In genomic region chr15:92822216-92823144, GRCh38 we compare ENCODE assay signal across 8 cellular contexts.
DNase-seq lines count a peak whose midpoint lies in the region; ATAC-seq and TF ChIP-seq lines count a peak whose summit lies in the region.

No MANE protein-coding gene starts in this region.

- DNase-seq in GM23338 (ENCODE audit: low spot score) (peak; percentile 78), NCI-H82 treated with DMSO at 0.1 percent for 48 hours (lab: John Stamatoyannopoulos, UW; ENCODE audit: unreplicated experiment) (peak; percentile 56), chondrocyte (ENCODE audit: low spot score) (no peak), progenitor cell of endocrine pancreas (ENCODE audit: low spot score, unreplicated experiment) (no peak), NCI-H2107 treated with DMSO at 0.1 percent for 48 hours (lab: John Stamatoyannopoulos, UW; ENCODE audit: unreplicated experiment) (no peak), GM19240 (ENCODE audit: insufficient read length, low spot score) (no peak)

- H3K36me3 Mint-ChIP-seq in GM23338 (ENCODE audit: low read depth) (no peaks in the 10 kb centered on the region), chondrocyte (ENCODE audit: low read depth) (no peaks in the 10 kb centered on the region), progenitor cell of endocrine pancreas (ENCODE audit: insufficient read depth) (no peaks in the 10 kb centered on the region)

- peaks cover 14% of the 10 kb centered on the region for H3K27me3 Mint-ChIP-seq in GM23338 (ENCODE audit: insufficient read depth, low read depth, poor library complexity)
- H3K27me3 Mint-ChIP-seq in chondrocyte (ENCODE audit: low read depth) = no peaks in the 10 kb centered on the region
- H3K27me3 Mint-ChIP-seq in progenitor cell of endocrine pancreas = no peaks in the 10 kb centered on the region

- no peak overlapping the region for H2AFZ ChIP-seq in GM23338

- H3K4me1 Mint-ChIP-seq in GM23338 = peaks cover 69% of the 10 kb centered on the region
- H3K4me1 Mint-ChIP-seq in chondrocyte (ENCODE audit: low read depth) = peaks cover 38% of the 10 kb centered on the region
- peaks cover 40% of the 10 kb centered on the region for H3K4me1 Mint-ChIP-seq in progenitor cell of endocrine pancreas (ENCODE audit: low read depth)

- ATAC-seq in GM23338 (peak; percentile 61), HG03175 (IDR thresholded peaks at IDR 0.05; ENCODE audit: unreplicated experiment) (no peak), HG03342 (IDR thresholded peaks at IDR 0.05; ENCODE audit: unreplicated experiment) (no peak)

- H3K79me2 ChIP-seq in GM23338 (replicated peaks; ENCODE audit: insufficient read depth) = no peaks in the 10 kb centered on the region

- H3K4me3 ChIP-seq in GM23338 = peak overlapping the region; percentile 2; the same call in 1 of the 2 replicates

- H3K9me2 ChIP-seq in GM23338 (ENCODE audit: insufficient read depth) = no peaks in the 10 kb centered on the region

- peak overlapping the region; percentile 37; the same call in 2 of the 3 replicates for H3K4me3 Mint-ChIP-seq in GM23338
- H3K4me3 Mint-ChIP-seq in chondrocyte (ENCODE audit: unreplicated experiment) = no peak overlapping the region
- no peak overlapping the region for H3K4me3 Mint-ChIP-seq in progenitor cell of endocrine pancreas (ENCODE audit: low read depth)

- no peaks in the 10 kb centered on the region for H3K9me3 Mint-ChIP-seq in GM23338
- no peaks in the 10 kb centered on the region for H3K9me3 Mint-ChIP-seq in chondrocyte (ENCODE audit: low read depth)
- no peaks in the 10 kb centered on the region for H3K9me3 Mint-ChIP-seq in progenitor cell of endocrine pancreas (ENCODE audit: low read depth)

- H4K20me1 ChIP-seq in GM23338 (replicated peaks; ENCODE audit: insufficient read depth) = no peaks in the 10 kb centered on the region

- H3K36me3 ChIP-seq in GM23338 (ENCODE audit: insufficient read depth) = no peaks in the 10 kb centered on the region

- H3K27ac ChIP-seq in GM23338 (ENCODE audit: low read depth) = no peak overlapping the region

- no peak for TF ChIP-seq CTCF in GM23338 (conservative IDR thresholded peaks at IDR 0.05; ENCODE audit: low read depth in 2 of 2)
- no peak for TF ChIP-seq CTCF in chondrocyte (IDR thresholded peaks at IDR 0.05)
- no peak for TF ChIP-seq CTCF in progenitor cell of endocrine pancreas (IDR thresholded peaks at IDR 0.05; ENCODE audit: unreplicated experiment)

- peaks cover 62% of the 10 kb centered on the region for H3K4me1 ChIP-seq in GM23338 (ENCODE audit: insufficient read depth)

- peak overlapping the region; percentile 19; the same call in 1 of the 2 replicates for H3K27ac Mint-ChIP-seq in GM23338
- H3K27ac Mint-ChIP-seq in chondrocyte (ENCODE audit: unreplicated experiment) = peak overlapping the region; percentile 46
- peak overlapping the region; percentile 96 for H3K27ac Mint-ChIP-seq in progenitor cell of endocrine pancreas

- peak overlapping the region; percentile 21 for H3K4me2 ChIP-seq in GM23338

- H3K27me3 ChIP-seq in GM23338 (ENCODE audit: insufficient read depth) = peaks cover 12% of the 10 kb centered on the region; the same call in 1 of the 2 replicates

- H3F3A ChIP-seq in GM23338 (replicated peaks; ENCODE audit: low read depth) = peaks cover 8% of the 10 kb centered on the region; the same call in 1 of the 2 replicates

TF ChIP-seq in GM23338, 12 proteins besides CTCF, POLR2A, EP300 and RAD21:
- TF ChIP-seq ZNF114 (CRISPR knock-in tag; IDR thresholded peaks at IDR 0.05) (no peak), ZNF462 (CRISPR knock-in tag; IDR thresholded peaks at IDR 0.05) (0 out of 2 replicates have a peak, but pooled peaks have one; percentile 4), NANOG (IDR thresholded peaks at IDR 0.05; ENCODE audit: borderline replicate concordance) (peak; percentile 75; the same call in 1 of the 2 replicates), JUNB (IDR thresholded peaks at IDR 0.05; ENCODE audit: unreplicated experiment) (no peak), POLR2AphosphoS5 (IDR thresholded peaks at IDR 0.05; ENCODE audit: low read depth) (peak; percentile 36; the same call in 1 of the 2 replicates)
TF ChIP-seq in GM23338: peak in this region for 3.

Comparison
In these comparisons a context has a peak if more than half of its experiments do, and no peak if none do; other contexts are left out.
1. DNase-seq: peak in GM23338 (single experiment) and NCI-H82 treated with DMSO at 0.1 percent for 48 hours (single experiment); none in chondrocyte (single experiment), progenitor cell of endocrine pancreas (single experiment), NCI-H2107 treated with DMSO at 0.1 percent for 48 hours (single experiment) and GM19240 (single experiment).
2. H3K27ac Mint-ChIP-seq: peak in every context shown above with its lines; median percentile 96 in progenitor cell of endocrine pancreas; 46 in chondrocyte; 19 in GM23338.